Comparison of ENCODE assay signal across 9 cellular contexts in the genomic region with DNA sequence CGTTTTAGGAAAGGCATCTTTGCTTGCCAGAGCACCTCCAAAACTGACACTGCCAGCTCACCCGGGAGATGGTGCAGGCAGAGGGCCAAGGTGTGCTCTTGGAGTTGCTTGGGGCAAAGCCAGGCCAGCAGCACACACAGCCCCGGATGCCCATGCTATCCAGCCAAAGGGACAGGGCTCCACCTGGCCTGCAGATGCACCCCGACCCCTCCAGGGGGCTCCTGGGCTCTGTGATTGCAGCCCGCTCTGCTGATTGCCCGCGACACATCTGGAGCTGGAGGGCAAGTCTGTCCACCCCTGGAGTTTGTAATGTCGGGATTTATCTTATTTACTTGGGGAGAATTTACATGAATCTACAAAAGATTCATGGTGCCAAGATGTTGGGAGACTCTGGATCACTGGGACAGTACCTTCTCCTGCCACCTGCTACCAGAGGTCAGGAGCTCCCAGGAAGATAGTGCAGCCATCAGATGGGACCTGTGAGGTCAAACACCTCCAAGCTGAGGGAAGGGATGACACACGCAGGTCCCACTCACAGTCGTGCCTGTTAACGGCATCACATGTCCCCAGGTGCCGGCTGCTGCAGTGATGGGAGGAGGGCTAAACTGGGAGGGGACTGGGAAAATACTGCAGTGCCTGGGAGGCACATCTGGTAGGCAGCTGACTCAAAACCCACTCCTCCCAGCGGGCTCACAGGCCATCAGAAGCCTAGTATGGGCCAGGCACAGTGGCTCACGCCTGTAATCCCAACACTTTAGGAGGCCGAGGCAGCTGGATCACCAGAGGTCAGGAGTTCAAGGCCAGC. TPM values are rescaled to one million over a fixed set of nuclear protein-coding genes. Genes with fewer than 3 reads are reported as not detected.
DNase-seq lines count a peak whose midpoint lies in the region; ATAC-seq and TF ChIP-seq lines count a peak whose summit lies in the region.
"Had no signal": no experiment of that assay in that cellular context is flagged by ENCODE, and none has a peak within 500 bp of the region (broad histone marks: within the 10 kb centered on the region; RNA-seq: fewer than 3 reads in every experiment).

No MANE protein-coding gene starts in this region.

- no peak overlapping the region for H3K4me3 Mint-ChIP-seq in activated CD4-positive, alpha-beta T cell treated with anti-CD3 and anti-CD28 coated beads, Interleukin-2, amount 10 ng/mL, durations not matched to agents 24 days and 14 days

- no peaks in the 10 kb centered on the region for H3K9me3 Mint-ChIP-seq in activated CD4-positive, alpha-beta T cell treated with anti-CD3 and anti-CD28 coated beads, Interleukin-2, amount 10 ng/mL, durations not matched to agents 24 days and 14 days

- TF ChIP-seq CTCF in fibroblast of mammary gland (conservative IDR thresholded peaks at IDR 0.05; ENCODE audit: control insufficient read depth, insufficient read depth, low read depth, low read length) (peak; percentile 39), prostate gland (IDR thresholded peaks at IDR 0.05) (peak in 2 of 4 experiments; percentile 50 to 58)

- no peak overlapping the region for H3K27ac Mint-ChIP-seq in activated CD4-positive, alpha-beta T cell treated with anti-CD3 and anti-CD28 coated beads, Interleukin-2, amount 10 ng/mL, durations not matched to agents 24 days and 14 days

- 34% methylated on average over 14 of the region's 15 CpGs for WGBS in prostate gland

- no peaks in the 10 kb centered on the region for H3K9me3 ChIP-seq in prostate gland

- no peaks in the 10 kb centered on the region for H3K27me3 Mint-ChIP-seq in activated CD4-positive, alpha-beta T cell treated with anti-CD3 and anti-CD28 coated beads, Interleukin-2, amount 10 ng/mL, durations not matched to agents 24 days and 14 days

- H3K27me3 ChIP-seq in prostate gland (replicated peaks; ENCODE audit: insufficient read depth): no peaks in the 10 kb centered on the region

- no peaks in the 10 kb centered on the region for H3K36me3 Mint-ChIP-seq in activated CD4-positive, alpha-beta T cell treated with anti-CD3 and anti-CD28 coated beads, Interleukin-2, amount 10 ng/mL, durations not matched to agents 24 days and 14 days (ENCODE audit: low read depth)

- H3K27ac ChIP-seq in prostate gland: no peak overlapping the region

- no peak overlapping the region for H3K4me3 ChIP-seq in fibroblast of mammary gland (ENCODE audit: control insufficient read depth, low read depth, low read length)
- H3K4me3 ChIP-seq in prostate gland: no peak overlapping the region

- TF ChIP-seq POLR2A in prostate gland (IDR thresholded peaks at IDR 0.05): no peak

- TF ChIP-seq EP300 in Ishikawa (IDR thresholded peaks at IDR 0.05; ENCODE audit: borderline replicate concordance): no peak

- peak; percentile 66 for TF ChIP-seq RAD21 in Ishikawa (IDR thresholded peaks at IDR 0.05; ENCODE audit: low read depth)

- peaks cover 4% of the 10 kb centered on the region for H3K4me1 Mint-ChIP-seq in activated CD4-positive, alpha-beta T cell treated with anti-CD3 and anti-CD28 coated beads, Interleukin-2, amount 10 ng/mL, durations not matched to agents 24 days and 14 days

- DNase-seq in Daoy (ENCODE audit: low read depth) (peak; percentile 67), fibroblast of mammary gland (ENCODE audit: low read depth) (no peak), prostate gland (ENCODE audit: low spot score) (peak; percentile 54), occipital lobe (lab: John Stamatoyannopoulos, UW) (no peak)
- peak; percentile 78 for DNase-seq in activated CD4-positive, alpha-beta T cell treated with anti-CD3 and anti-CD28 coated beads, Interleukin-2, amount 10 ng/mL, durations not matched to agents 24 days and 14 days

- intact Hi-C loops in activated CD4-positive, alpha-beta T cell treated with anti-CD3 and anti-CD28 coated beads, Interleukin-2, amount 10 ng/mL, durations not matched to agents 24 days and 14 days (cut with micrococcal nuclease): no loop called here
- intact Hi-C loops in prostate gland (cut with DNase I): no loop called here

- peaks cover 10% of the 10 kb centered on the region for H3K4me1 ChIP-seq in prostate gland (replicated peaks)

- no peaks in the 10 kb centered on the region for H3K36me3 ChIP-seq in prostate gland

- ATAC-seq in GM18517 (IDR thresholded peaks at IDR 0.05; ENCODE audit: unreplicated experiment): no peak
- ATAC-seq in GM18498 (IDR thresholded peaks at IDR 0.05; ENCODE audit: unreplicated experiment): no peak

TF ChIP-seq in Ishikawa, 13 proteins besides CTCF, POLR2A, EP300 and RAD21:
- TF ChIP-seq TEAD4 (IDR thresholded peaks at IDR 0.05) (no peak), FOXM1 (IDR thresholded peaks at IDR 0.05; ENCODE audit: borderline replicate concordance, low read depth) (no peak)

RNA-seq across cellular contexts. Expression of gene CBX7, which starts 17.2 kb away (rescaled TPM):
- total RNA-seq in Daoy (2014; rRNA removed; shearing (Covaris generic)): 0.24 and 0.63 TPM in 2 replicates
- total RNA-seq in activated CD4-positive, alpha-beta T cell treated with anti-CD3 and anti-CD28 coated beads, Interleukin-2, amount 10 ng/mL, durations not matched to agents 24 days and 14 days: 10.8 and 11.6 TPM in 2 replicates
- 100 to 1,000 TPM in 1 of 2 donors, 10 to 100 TPM in 1; 82.7 to 115 TPM for total RNA-seq in prostate gland
- 6.6 TPM for total RNA-seq in occipital lobe

RNA-seq across cellular contexts. Expression of gene APOBEC3H, which starts 38.2 kb away (rescaled TPM):
- total RNA-seq in Daoy (2014; rRNA removed; shearing (Covaris generic)): not detected in 2 replicates
- total RNA-seq in activated CD4-positive, alpha-beta T cell treated with anti-CD3 and anti-CD28 coated beads, Interleukin-2, amount 10 ng/mL, durations not matched to agents 24 days and 14 days: 5.8 and 7.6 TPM in 2 replicates
- total RNA-seq in prostate gland (1 to 10 TPM in 1 of 2 donors, not detected in 1; 4.1 TPM), occipital lobe (not detected)
- total RNA-seq: NCI-H460 had no signal

RNA-seq across cellular contexts. Expression of gene APOBEC3G, which starts 58.2 kb away (rescaled TPM):
- total RNA-seq in Daoy (2014; rRNA removed; shearing (Covaris generic)): 13.7 and 15.8 TPM in 2 replicates
- 47.2 and 48.5 TPM in 2 replicates for total RNA-seq in activated CD4-positive, alpha-beta T cell treated with anti-CD3 and anti-CD28 coated beads, Interleukin-2, amount 10 ng/mL, durations not matched to agents 24 days and 14 days
- 10 to 100 TPM; 17.7 to 52.3 TPM for total RNA-seq in prostate gland
- 1.9 TPM for total RNA-seq in occipital lobe

Comparison
In these comparisons a context has a peak if more than half of its experiments do, and no peak if none do; other contexts are left out.
1. DNase-seq: peak in Daoy (single experiment), activated CD4-positive, alpha-beta T cell treated with anti-CD3 and anti-CD28 coated beads, Interleukin-2, amount 10 ng/mL, durations not matched to agents 24 days and 14 days (single experiment) and prostate gland (single experiment); none in fibroblast of mammary gland (single experiment) and occipital lobe (single experiment).